1 cellular context compared by ENCODE assay signal in genomic region chr16:85733155-85733838, GRCh38.
A peak's percentile ranks its signal among the peaks of the same experiment; 100 is the strongest.
TF ChIP-seq lines count a peak whose summit lies in the region.

No MANE protein-coding gene starts in this region.

TF ChIP-seq in HepG2, 621 proteins besides CTCF, POLR2A, EP300 and RAD21 (continued from another document and continues in another):
- no peak for TF ChIP-seq ATF3 (CRISPR knock-in tag; IDR thresholded peaks at IDR 0.05)
- no peak for TF ChIP-seq SOX13 (IDR thresholded peaks at IDR 0.05)
- TF ChIP-seq SOX13 (CRISPR knock-in tag; conservative IDR thresholded peaks at IDR 0.05 in 1 of 2, IDR thresholded peaks at IDR 0.05 in 1 of 2) = 0 out of 4 replicates have a peak, but pooled peaks of 1 of the 2 experiments have one; percentile 5
- TF ChIP-seq KLF13 (CRISPR knock-in tag; IDR thresholded peaks at IDR 0.05) = no peak
- no peak for TF ChIP-seq LCORL (IDR thresholded peaks at IDR 0.05)
- 0 out of 2 replicates have a peak, but pooled peaks have one; percentile 56 for TF ChIP-seq LCORL (CRISPR knock-in tag; IDR thresholded peaks at IDR 0.05)
- no peak for TF ChIP-seq ZNF253 (CRISPR knock-in tag; IDR thresholded peaks at IDR 0.05; ENCODE audit: borderline replicate concordance)
- no peak for TF ChIP-seq AKNA (CRISPR knock-in tag; IDR thresholded peaks at IDR 0.05; ENCODE audit: borderline replicate concordance)
- TF ChIP-seq ZNF790 (CRISPR knock-in tag; IDR thresholded peaks at IDR 0.05; ENCODE audit: borderline replicate concordance) = peak; percentile 43; the same call in 1 of the 2 replicates
- 0 out of 2 replicates have a peak, but pooled peaks have one; percentile 22 for TF ChIP-seq SALL1 (CRISPR knock-in tag; IDR thresholded peaks at IDR 0.05)
- TF ChIP-seq HBP1 (CRISPR knock-in tag; IDR thresholded peaks at IDR 0.05; ENCODE audit: low read depth) = peak; percentile 41; the same call in 1 of the 2 replicates
- TF ChIP-seq FOXK1 (CRISPR knock-in tag; IDR thresholded peaks at IDR 0.05; ENCODE audit: borderline replicate concordance, low read depth) = no peak
- no peak for TF ChIP-seq ZNF44 (CRISPR knock-in tag; IDR thresholded peaks at IDR 0.05)
- TF ChIP-seq FOXJ3 (CRISPR knock-in tag; IDR thresholded peaks at IDR 0.05; ENCODE audit: borderline replicate concordance) = no peak
- no peak for TF ChIP-seq NRL (CRISPR knock-in tag; IDR thresholded peaks at IDR 0.05; ENCODE audit: borderline replicate concordance)
- TF ChIP-seq ZNF672 (CRISPR knock-in tag; IDR thresholded peaks at IDR 0.05) = no peak
- no peak for TF ChIP-seq KLF9 (CRISPR knock-in tag; IDR thresholded peaks at IDR 0.05; ENCODE audit: low read depth)
- TF ChIP-seq DR1 (CRISPR knock-in tag; IDR thresholded peaks at IDR 0.05) = no peak
- peak; percentile 37; the same call in 1 of the 2 replicates for TF ChIP-seq HOXA3 (CRISPR knock-in tag; IDR thresholded peaks at IDR 0.05)
- TF ChIP-seq CREB1 (IDR thresholded peaks at IDR 0.05) = no peak
- peak; percentile 61; the same call in 1 of the 2 replicates for TF ChIP-seq CREB1 (CRISPR knock-in tag; IDR thresholded peaks at IDR 0.05)
- no peak for TF ChIP-seq ZBTB40 (IDR thresholded peaks at IDR 0.05)
- no peak for TF ChIP-seq ZBTB40 (CRISPR knock-in tag; IDR thresholded peaks at IDR 0.05)
- TF ChIP-seq ZNF337 (CRISPR knock-in tag; IDR thresholded peaks at IDR 0.05; ENCODE audit: borderline replicate concordance, low read depth) = no peak
- TF ChIP-seq PHF20 (CRISPR knock-in tag; IDR thresholded peaks at IDR 0.05) = 0 out of 2 replicates have a peak, but pooled peaks have one; percentile 19
- no peak for TF ChIP-seq KDM6A (CRISPR knock-in tag; IDR thresholded peaks at IDR 0.05; ENCODE audit: low read depth)
- TF ChIP-seq ATF1 (CRISPR knock-in tag; IDR thresholded peaks at IDR 0.05) = no peak
- no peak for TF ChIP-seq SALL2 (CRISPR knock-in tag; IDR thresholded peaks at IDR 0.05)
- TF ChIP-seq ZNF777 (CRISPR knock-in tag; IDR thresholded peaks at IDR 0.05) = no peak
- no peak for TF ChIP-seq JUN (CRISPR knock-in tag; IDR thresholded peaks at IDR 0.05)
- no peak for TF ChIP-seq TBX3 (IDR thresholded peaks at IDR 0.05; ENCODE audit: borderline replicate concordance)
- 0 out of 2 replicates have a peak, but pooled peaks have one; percentile 14 for TF ChIP-seq SKIL (CRISPR knock-in tag; IDR thresholded peaks at IDR 0.05; ENCODE audit: borderline replicate concordance)
- TF ChIP-seq NFKBIZ (CRISPR knock-in tag; IDR thresholded peaks at IDR 0.05) = no peak
- no peak for TF ChIP-seq IKZF1 (IDR thresholded peaks at IDR 0.05)
- no peak for TF ChIP-seq ZNF512 (CRISPR knock-in tag; IDR thresholded peaks at IDR 0.05)
- TF ChIP-seq ZNF350 (CRISPR knock-in tag; IDR thresholded peaks at IDR 0.05; ENCODE audit: borderline replicate concordance, low read depth) = no peak
- no peak for TF ChIP-seq ZNF496 (CRISPR knock-in tag; IDR thresholded peaks at IDR 0.05; ENCODE audit: insufficient replicate concordance)
- TF ChIP-seq FOXP4 (CRISPR knock-in tag; IDR thresholded peaks at IDR 0.05) = no peak
